ENCODE assay signal across 21 cellular contexts in genomic region chr1:1535298-1535988, GRCh38. TPM values are rescaled to one million over a fixed set of nuclear protein-coding genes. Genes with fewer than 3 reads are reported as not detected.
"Had no signal": no experiment of that assay in that cellular context is flagged by ENCODE, and none has a peak within 500 bp of the region (broad histone marks: within the 10 kb centered on the region; RNA-seq: fewer than 3 reads in every experiment).

No MANE protein-coding gene starts in this region.

- H3K4me1 Mint-ChIP-seq: nephron had no signal

- H3K9ac ChIP-seq: parathyroid adenoma had no signal

- H3K4me3 ChIP-seq: heart right ventricle, lung, spleen, tibial artery, upper lobe of left lung, uterus had no signal

- DNase-seq: effector memory CD4-positive, alpha-beta T cell; heart right ventricle; hypothalamus; left colon; left ventricle myocardium superior; mesendoderm; naive B cell; occipital lobe; spleen; stimulated activated naive CD4-positive, alpha-beta T cell treated with Interleukin-2 at 50 U/mL for 16 hours; tibial artery; uterus had no signal

- H3K27ac Mint-ChIP-seq: naive B cell, nephron had no signal

- FAIRE-seq: endometrium, frontal cortex, keratinocyte had no signal

- ATAC-seq: esophagus mucosa, heart right ventricle, left colon, left ventricle myocardium superior, sciatic nerve had no signal

- H3K79me2 ChIP-seq: parathyroid adenoma had no signal

- H3K27me3 ChIP-seq: tibial artery, upper lobe of left lung, uterus had no signal

- H2AFZ ChIP-seq: parathyroid adenoma had no signal

- H3K4me3 Mint-ChIP-seq: naive B cell, nephron had no signal

- H3K27ac ChIP-seq: heart right ventricle, parathyroid adenoma, spleen, tibial artery, upper lobe of left lung, uterus had no signal

- H3K36me3 ChIP-seq: uterus had no signal

- H3K4me1 ChIP-seq: parathyroid adenoma had no signal

RNA-seq across cellular contexts. Expression of gene TMEM240, which starts 5.0 kb away (rescaled TPM):
- total RNA-seq: esophagus mucosa had no signal
